Comparison of ENCODE assay signal across 1 cellular context in the genomic region with DNA sequence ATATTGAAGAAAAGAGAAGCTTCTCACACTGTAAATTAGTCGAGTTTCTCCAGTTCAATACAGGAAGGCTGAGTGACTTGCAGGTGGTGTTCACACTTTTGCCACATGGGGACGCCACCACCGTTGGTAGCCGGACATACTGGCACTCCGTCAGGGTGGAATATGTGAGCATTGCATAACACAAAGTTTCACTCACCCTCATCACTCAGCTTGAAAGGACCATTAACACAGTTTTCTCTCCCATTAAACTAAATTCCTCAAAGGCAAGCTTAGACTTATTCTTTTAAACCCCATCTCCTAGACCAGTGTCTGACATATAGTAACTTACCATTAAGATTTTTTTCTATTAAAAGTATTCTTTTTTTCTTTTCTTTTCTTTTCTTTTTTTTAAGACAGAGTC.
TF ChIP-seq lines count a peak whose summit lies in the region.

No MANE protein-coding gene starts in this region.

TF ChIP-seq in HepG2, 621 proteins besides CTCF, POLR2A, EP300 and RAD21 (continued from another document and continues in another):
- TF ChIP-seq ZBTB33 (CRISPR knock-in tag; IDR thresholded peaks at IDR 0.05) (peak; percentile 38; the same call in 1 of the 2 replicates), ZBTB21 (CRISPR knock-in tag; IDR thresholded peaks at IDR 0.05) (no peak), FOXO1 (CRISPR knock-in tag; IDR thresholded peaks at IDR 0.05) (peak; percentile 60; the same call in 1 of the 2 replicates), SMAD3 (CRISPR knock-in tag; IDR thresholded peaks at IDR 0.05) (peak; percentile 71; the same call in 1 of the 2 replicates), ZNF382 (CRISPR knock-in tag; IDR thresholded peaks at IDR 0.05; ENCODE audit: borderline replicate concordance) (no peak), PLRG1 (conservative IDR thresholded peaks at IDR 0.05) (no peak), IRX3 (CRISPR knock-in tag; IDR thresholded peaks at IDR 0.05; ENCODE audit: borderline replicate concordance, low read depth) (no peak), NR2F1 (CRISPR knock-in tag; IDR thresholded peaks at IDR 0.05) (no peak), MYC (CRISPR knock-in tag; IDR thresholded peaks at IDR 0.05; ENCODE audit: borderline replicate concordance) (no peak; the same call in 1 of the 2 replicates), ZNF12 (CRISPR knock-in tag; IDR thresholded peaks at IDR 0.05) (0 out of 2 replicates have a peak, but pooled peaks have one; percentile 21), SRY (CRISPR knock-in tag; IDR thresholded peaks at IDR 0.05) (no peak), HIVEP1 (CRISPR knock-in tag; IDR thresholded peaks at IDR 0.05) (no peak), STAT6 (CRISPR knock-in tag; IDR thresholded peaks at IDR 0.05; ENCODE audit: borderline replicate concordance) (no peak), NFE2 (CRISPR knock-in tag; IDR thresholded peaks at IDR 0.05) (no peak), ZNF207 (IDR thresholded peaks at IDR 0.05; ENCODE audit: borderline replicate concordance) (no peak), AGO2 (optimal IDR thresholded peaks at IDR 0.05; ENCODE audit: low read depth, low read length) (no peak), ELF3 (CRISPR knock-in tag; IDR thresholded peaks at IDR 0.05) (peak; percentile 60; the same call in 1 of the 2 replicates), ZNF737 (CRISPR knock-in tag; IDR thresholded peaks at IDR 0.05; ENCODE audit: borderline replicate concordance) (no peak), MYNN (CRISPR knock-in tag; IDR thresholded peaks at IDR 0.05; ENCODE audit: low read depth) (no peak), ZNF432 (CRISPR knock-in tag; IDR thresholded peaks at IDR 0.05; ENCODE audit: borderline replicate concordance) (no peak), HNRNPL (IDR thresholded peaks at IDR 0.05; ENCODE audit: low read depth, low read length) (no peak), ZNF251 (CRISPR knock-in tag; IDR thresholded peaks at IDR 0.05) (no peak), CREM (IDR thresholded peaks at IDR 0.05) (no peak), CREM (CRISPR knock-in tag; IDR thresholded peaks at IDR 0.05) (no peak), EEA1 (CRISPR knock-in tag; IDR thresholded peaks at IDR 0.05; ENCODE audit: borderline replicate concordance) (no peak), ZNF484 (CRISPR knock-in tag; IDR thresholded peaks at IDR 0.05; ENCODE audit: borderline replicate concordance, low read depth) (no peak), FOXK2 (IDR thresholded peaks at IDR 0.05) (no peak), ZNF263 (CRISPR knock-in tag; IDR thresholded peaks at IDR 0.05) (peak; percentile 19; the same call in 1 of the 2 replicates), ARNT (IDR thresholded peaks at IDR 0.05) (no peak), ZNF234 (CRISPR knock-in tag; conservative IDR thresholded peaks at IDR 0.05) (no peak)
- TF ChIP-seq, protein P1, sequence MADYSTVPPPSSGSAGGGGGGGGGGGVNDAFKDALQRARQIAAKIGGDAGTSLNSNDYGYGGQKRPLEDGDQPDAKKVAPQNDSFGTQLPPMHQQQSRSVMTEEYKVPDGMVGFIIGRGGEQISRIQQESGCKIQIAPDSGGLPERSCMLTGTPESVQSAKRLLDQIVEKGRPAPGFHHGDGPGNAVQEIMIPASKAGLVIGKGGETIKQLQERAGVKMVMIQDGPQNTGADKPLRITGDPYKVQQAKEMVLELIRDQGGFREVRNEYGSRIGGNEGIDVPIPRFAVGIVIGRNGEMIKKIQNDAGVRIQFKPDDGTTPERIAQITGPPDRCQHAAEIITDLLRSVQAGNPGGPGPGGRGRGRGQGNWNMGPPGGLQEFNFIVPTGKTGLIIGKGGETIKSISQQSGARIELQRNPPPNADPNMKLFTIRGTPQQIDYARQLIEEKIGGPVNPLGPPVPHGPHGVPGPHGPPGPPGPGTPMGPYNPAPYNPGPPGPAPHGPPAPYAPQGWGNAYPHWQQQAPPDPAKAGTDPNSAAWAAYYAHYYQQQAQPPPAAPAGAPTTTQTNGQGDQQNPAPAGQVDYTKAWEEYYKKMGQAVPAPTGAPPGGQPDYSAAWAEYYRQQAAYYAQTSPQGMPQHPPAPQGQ (CRISPR knock-in tag; IDR thresholded peaks at IDR 0.05; ENCODE audit: borderline replicate concordance): no peak
- TF ChIP-seq, protein P2, sequence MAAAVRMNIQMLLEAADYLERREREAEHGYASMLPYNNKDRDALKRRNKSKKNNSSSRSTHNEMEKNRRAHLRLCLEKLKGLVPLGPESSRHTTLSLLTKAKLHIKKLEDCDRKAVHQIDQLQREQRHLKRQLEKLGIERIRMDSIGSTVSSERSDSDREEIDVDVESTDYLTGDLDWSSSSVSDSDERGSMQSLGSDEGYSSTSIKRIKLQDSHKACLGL (CRISPR knock-in tag; IDR thresholded peaks at IDR 0.05): no peak
- TF ChIP-seq, protein P3, sequence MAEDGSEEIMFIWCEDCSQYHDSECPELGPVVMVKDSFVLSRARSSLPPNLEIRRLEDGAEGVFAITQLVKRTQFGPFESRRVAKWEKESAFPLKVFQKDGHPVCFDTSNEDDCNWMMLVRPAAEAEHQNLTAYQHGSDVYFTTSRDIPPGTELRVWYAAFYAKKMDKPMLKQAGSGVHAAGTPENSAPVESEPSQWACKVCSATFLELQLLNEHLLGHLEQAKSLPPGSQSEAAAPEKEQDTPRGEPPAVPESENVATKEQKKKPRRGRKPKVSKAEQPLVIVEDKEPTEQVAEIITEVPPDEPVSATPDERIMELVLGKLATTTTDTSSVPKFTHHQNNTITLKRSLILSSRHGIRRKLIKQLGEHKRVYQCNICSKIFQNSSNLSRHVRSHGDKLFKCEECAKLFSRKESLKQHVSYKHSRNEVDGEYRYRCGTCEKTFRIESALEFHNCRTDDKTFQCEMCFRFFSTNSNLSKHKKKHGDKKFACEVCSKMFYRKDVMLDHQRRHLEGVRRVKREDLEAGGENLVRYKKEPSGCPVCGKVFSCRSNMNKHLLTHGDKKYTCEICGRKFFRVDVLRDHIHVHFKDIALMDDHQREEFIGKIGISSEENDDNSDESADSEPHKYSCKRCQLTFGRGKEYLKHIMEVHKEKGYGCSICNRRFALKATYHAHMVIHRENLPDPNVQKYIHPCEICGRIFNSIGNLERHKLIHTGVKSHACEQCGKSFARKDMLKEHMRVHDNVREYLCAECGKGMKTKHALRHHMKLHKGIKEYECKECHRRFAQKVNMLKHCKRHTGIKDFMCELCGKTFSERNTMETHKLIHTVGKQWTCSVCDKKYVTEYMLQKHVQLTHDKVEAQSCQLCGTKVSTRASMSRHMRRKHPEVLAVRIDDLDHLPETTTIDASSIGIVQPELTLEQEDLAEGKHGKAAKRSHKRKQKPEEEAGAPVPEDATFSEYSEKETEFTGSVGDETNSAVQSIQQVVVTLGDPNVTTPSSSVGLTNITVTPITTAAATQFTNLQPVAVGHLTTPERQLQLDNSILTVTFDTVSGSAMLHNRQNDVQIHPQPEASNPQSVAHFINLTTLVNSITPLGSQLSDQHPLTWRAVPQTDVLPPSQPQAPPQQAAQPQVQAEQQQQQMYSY (CRISPR knock-in tag; IDR thresholded peaks at IDR 0.05): no peak
- TF ChIP-seq, protein P4, sequence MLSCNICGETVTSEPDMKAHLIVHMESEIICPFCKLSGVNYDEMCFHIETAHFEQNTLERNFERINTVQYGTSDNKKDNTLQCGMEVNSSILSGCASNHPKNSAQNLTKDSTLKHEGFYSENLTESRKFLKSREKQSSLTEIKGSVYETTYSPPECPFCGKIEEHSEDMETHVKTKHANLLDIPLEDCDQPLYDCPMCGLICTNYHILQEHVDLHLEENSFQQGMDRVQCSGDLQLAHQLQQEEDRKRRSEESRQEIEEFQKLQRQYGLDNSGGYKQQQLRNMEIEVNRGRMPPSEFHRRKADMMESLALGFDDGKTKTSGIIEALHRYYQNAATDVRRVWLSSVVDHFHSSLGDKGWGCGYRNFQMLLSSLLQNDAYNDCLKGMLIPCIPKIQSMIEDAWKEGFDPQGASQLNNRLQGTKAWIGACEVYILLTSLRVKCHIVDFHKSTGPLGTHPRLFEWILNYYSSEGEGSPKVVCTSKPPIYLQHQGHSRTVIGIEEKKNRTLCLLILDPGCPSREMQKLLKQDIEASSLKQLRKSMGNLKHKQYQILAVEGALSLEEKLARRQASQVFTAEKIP (CRISPR knock-in tag; IDR thresholded peaks at IDR 0.05; ENCODE audit: borderline replicate concordance): no peak
- TF ChIP-seq, protein P5, sequence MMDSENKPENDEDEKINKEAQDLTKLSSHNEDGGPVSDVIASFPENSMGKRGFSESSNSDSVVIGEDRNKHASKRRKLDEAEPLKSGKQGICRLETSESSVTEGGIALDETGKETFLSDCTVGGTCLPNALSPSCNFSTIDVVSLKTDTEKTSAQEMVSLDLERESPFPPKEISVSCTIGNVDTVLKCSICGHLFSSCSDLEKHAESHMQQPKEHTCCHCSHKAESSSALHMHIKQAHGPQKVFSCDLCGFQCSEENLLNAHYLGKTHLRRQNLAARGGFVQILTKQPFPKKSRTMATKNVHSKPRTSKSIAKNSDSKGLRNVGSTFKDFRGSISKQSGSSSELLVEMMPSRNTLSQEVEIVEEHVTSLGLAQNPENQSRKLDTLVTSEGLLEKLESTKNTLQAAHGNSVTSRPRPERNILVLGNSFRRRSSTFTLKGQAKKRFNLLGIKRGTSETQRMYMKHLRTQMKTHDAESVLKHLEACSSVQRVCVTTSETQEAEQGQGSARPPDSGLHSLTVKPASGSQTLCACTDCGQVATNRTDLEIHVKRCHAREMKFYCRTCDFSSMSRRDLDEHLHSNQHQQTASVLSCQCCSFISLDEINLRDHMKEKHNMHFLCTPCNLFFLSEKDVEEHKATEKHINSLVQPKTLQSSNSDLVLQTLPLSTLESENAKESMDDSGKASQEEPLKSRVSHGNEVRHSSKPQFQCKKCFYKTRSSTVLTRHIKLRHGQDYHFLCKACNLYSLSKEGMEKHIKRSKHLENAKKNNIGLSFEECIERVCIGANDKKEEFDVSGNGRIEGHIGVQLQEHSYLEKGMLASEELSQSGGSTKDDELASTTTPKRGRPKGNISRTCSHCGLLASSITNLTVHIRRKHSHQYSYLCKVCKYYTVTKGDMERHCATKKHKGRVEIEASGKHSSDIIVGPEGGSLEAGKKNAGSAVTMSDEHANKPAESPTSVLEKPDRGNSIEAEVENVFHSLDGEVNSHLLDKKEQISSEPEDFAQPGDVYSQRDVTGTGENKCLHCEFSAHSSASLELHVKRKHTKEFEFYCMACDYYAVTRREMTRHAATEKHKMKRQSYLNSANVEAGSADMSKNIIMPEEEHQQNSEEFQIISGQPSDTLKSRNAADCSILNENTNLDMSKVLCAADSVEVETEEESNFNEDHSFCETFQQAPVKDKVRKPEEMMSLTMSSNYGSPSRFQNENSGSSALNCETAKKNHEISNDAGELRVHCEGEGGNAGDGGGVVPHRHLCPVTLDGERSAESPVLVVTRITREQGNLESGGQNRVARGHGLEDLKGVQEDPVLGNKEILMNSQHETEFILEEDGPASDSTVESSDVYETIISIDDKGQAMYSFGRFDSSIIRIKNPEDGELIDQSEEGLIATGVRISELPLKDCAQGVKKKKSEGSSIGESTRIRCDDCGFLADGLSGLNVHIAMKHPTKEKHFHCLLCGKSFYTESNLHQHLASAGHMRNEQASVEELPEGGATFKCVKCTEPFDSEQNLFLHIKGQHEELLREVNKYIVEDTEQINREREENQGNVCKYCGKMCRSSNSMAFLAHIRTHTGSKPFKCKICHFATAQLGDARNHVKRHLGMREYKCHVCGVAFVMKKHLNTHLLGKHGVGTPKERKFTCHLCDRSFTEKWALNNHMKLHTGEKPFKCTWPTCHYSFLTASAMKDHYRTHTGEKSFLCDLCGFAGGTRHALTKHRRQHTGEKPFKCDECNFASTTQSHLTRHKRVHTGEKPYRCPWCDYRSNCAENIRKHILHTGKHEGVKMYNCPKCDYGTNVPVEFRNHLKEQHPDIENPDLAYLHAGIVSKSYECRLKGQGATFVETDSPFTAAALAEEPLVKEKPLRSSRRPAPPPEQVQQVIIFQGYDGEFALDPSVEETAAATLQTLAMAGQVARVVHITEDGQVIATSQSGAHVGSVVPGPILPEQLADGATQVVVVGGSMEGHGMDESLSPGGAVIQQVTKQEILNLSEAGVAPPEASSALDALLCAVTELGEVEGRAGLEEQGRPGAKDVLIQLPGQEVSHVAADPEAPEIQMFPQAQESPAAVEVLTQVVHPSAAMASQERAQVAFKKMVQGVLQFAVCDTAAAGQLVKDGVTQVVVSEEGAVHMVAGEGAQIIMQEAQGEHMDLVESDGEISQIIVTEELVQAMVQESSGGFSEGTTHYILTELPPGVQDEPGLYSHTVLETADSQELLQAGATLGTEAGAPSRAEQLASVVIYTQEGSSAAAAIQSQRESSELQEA (CRISPR knock-in tag; IDR thresholded peaks at IDR 0.05; ENCODE audit: not compliant biosample characterization): no peak
- TF ChIP-seq, protein P6, sequence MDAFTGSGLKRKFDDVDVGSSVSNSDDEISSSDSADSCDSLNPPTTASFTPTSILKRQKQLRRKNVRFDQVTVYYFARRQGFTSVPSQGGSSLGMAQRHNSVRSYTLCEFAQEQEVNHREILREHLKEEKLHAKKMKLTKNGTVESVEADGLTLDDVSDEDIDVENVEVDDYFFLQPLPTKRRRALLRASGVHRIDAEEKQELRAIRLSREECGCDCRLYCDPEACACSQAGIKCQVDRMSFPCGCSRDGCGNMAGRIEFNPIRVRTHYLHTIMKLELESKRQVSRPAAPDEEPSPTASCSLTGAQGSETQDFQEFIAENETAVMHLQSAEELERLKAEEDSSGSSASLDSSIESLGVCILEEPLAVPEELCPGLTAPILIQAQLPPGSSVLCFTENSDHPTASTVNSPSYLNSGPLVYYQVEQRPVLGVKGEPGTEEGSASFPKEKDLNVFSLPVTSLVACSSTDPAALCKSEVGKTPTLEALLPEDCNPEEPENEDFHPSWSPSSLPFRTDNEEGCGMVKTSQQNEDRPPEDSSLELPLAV (CRISPR knock-in tag; conservative IDR thresholded peaks at IDR 0.05; ENCODE audit: low read depth): no peak
